Comparison of ENCODE assay signal across 8 cellular contexts in the genomic region with DNA sequence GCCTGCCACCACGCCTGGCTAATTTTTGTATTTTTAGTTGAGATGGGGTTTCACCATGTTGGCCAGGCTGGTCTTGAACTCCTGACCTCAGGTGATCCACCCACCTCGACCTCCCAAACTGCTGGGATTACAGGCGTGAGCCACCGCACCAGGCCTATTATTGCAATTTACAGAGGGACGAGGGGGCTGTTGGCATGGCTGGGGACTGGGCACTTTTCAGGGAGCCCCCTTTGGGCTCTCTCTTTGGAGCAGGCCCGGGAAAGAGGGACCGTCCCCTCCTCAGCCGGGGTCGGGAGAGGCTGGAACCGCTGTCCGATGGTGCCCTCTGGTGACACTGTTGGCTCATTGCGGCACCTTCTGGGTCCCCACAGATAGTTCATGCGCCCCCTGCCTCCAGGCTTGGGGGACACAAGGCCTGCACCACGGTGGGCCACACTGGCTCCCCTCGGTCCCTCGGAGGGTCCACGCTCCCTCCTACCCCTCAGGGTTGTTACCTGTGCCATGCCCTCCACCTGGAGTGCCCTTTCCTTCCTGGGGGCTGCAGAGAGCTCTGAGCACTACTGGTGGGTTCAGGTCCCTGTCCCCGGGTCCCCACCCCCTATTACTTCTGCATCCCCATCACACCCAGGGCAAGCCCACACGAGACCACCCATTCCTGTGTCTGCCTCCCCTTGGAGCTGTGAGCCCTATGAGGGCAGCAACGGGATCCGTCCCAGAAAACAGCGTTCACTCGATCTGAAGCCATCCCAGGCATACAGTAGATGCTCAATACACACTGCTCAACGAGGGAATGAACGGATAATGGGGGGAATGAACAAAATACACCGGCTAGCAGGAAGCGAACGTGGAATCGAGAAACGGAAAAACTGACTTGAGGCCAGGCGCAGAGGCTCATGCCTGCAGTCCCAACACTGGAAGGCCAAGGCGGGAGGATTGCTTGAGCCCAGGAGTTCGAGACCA. TPM values are rescaled to one million over a fixed set of nuclear protein-coding genes. Genes with fewer than 3 reads are reported as not detected.
DNase-seq lines count a peak whose midpoint lies in the region; ATAC-seq and TF ChIP-seq lines count a peak whose summit lies in the region.

No MANE protein-coding gene starts in this region.

- H3K27ac ChIP-seq in SK-N-SH (ENCODE audit: low read depth in 2 of 2, low read length in 1 of 2) (no peak overlapping the region), heart left ventricle (peak overlapping the region in 2 of 12 donors; percentile 67 to 76), smooth muscle cell (ENCODE audit: low read depth) (no peak overlapping the region)

- H3K4me2 ChIP-seq in SK-N-SH (no peak overlapping the region), smooth muscle cell (no peak overlapping the region)

- 73% methylated on average over 17 of the region's 33 CpGs for WGBS in SK-N-SH (ENCODE audit: low lambda C conversion rate)
- WGBS in heart left ventricle, 4 donors, result 47 to 52% (median 50%) methylated on average over 30 to 33 of the region's 33 CpGs
- 58% methylated on average over 30 of the region's 33 CpGs for WGBS in smooth muscle cell (ENCODE audit: low lambda C conversion rate)

- TF ChIP-seq CTCF in Caco-2 (IDR thresholded peaks at IDR 0.05; ENCODE audit: insufficient read depth in 1 of 2, low read depth in 1 of 2, low read length in 1 of 2, severe bottlenecking in 1 of 2, unreplicated experiment in 1 of 2) (peak; percentile 91 to 92), SK-N-SH (IDR thresholded peaks at IDR 0.05) (peak; percentile 77), heart left ventricle (IDR thresholded peaks at IDR 0.05) (peak; percentile 65 to 87 (median 77)), smooth muscle cell (IDR thresholded peaks at IDR 0.05; ENCODE audit: borderline replicate concordance, insufficient read depth, poor library complexity, severe bottlenecking) (peak; percentile 65)

- BruUV-seq in Caco-2 (replicated peaks; lab: Mats Ljungman, UMichigan), result no TSS peak

- DNase-seq in Caco-2 (peak; percentile 69 to 84), HUDEP-2 (lab: John Stamatoyannopoulos, UW; ENCODE audit: unreplicated experiment in 76 of 76) (peak in 50 of 76 experiments; percentile 9 to 65 (median 40)), SK-N-SH (peak; percentile 90), heart left ventricle (peak; percentile 55 to 79 (median 65)), smooth muscle cell (lab: John Stamatoyannopoulos, UW; ENCODE audit: unreplicated experiment) (peak; percentile 15), HK-2 (ENCODE audit: unreplicated experiment) (no peak)
- DNase-seq in activated gamma-delta T cell treated with anti-CD3 and anti-CD28 coated beads, Interleukin-2, amount 50 U/mL, for 16 hours (ENCODE audit: low read depth), result peak; percentile 47

- H3K9me2 ChIP-seq in SK-N-SH, result no peaks in the 10 kb centered on the region

- intact Hi-C loops in Caco-2 (cut with micrococcal nuclease; ENCODE audit: unreplicated experiment), result loop anchor here (1.0 to 5.0 kb wide), 2 partner anchors 72 to 237 kb away; no protein-coding TSS in a partner anchor
- intact Hi-C loops in heart left ventricle (cut with DNase I), result loop anchor here in 6 of 10 donors (1.0 to 5.0 kb wide), 2 partner anchors 72 kb away; no protein-coding TSS in a partner anchor

- no peaks in the 10 kb centered on the region for H3K36me3 ChIP-seq in Caco-2 (ENCODE audit: control insufficient read depth, insufficient read depth, low read length)
- H3K36me3 ChIP-seq in SK-N-SH (replicated peaks in 1 of 2; ENCODE audit: control insufficient read depth in 1 of 2, insufficient read depth in 2 of 2, low read length in 1 of 2), result no peaks in the 10 kb centered on the region
- peaks cover 0 to 3% (median 0%) of the 10 kb centered on the region in 9 donors for H3K36me3 ChIP-seq in heart left ventricle
- no peaks in the 10 kb centered on the region for H3K36me3 ChIP-seq in smooth muscle cell (ENCODE audit: low read depth)

- H3K4me1 ChIP-seq in Caco-2 (peaks cover 6% of the 10 kb centered on the region; the same call in 1 of the 2 replicates), SK-N-SH (ENCODE audit: control insufficient read depth in 1 of 2, insufficient read depth in 2 of 2, low read depth in 1 of 2, low read length in 1 of 2) (no peaks in the 10 kb centered on the region), heart left ventricle (peaks cover 0 to 34% (median 11%) of the 10 kb centered on the region in 12 donors), smooth muscle cell (ENCODE audit: low read depth) (no peaks in the 10 kb centered on the region)

- no peaks in the 10 kb centered on the region for H3K9me3 Mint-ChIP-seq in Caco-2 (ENCODE audit: unreplicated experiment)

- peak in 3 of 4 donors; percentile 59 to 68 (median 68) for ATAC-seq in heart left ventricle
- ATAC-seq in GM19395 (IDR thresholded peaks at IDR 0.05; ENCODE audit: unreplicated experiment), result no peak

- H4K20me1 ChIP-seq in SK-N-SH (ENCODE audit: insufficient read depth) (no peaks in the 10 kb centered on the region), smooth muscle cell (ENCODE audit: low read depth) (no peaks in the 10 kb centered on the region)

- CTCF ChIA-PET in Caco-2 (lab: Charles Lee) (interaction anchor here (1.2 to 1.9 kb wide), 2 partner anchors 13 to 233 kb away, joined by 3 to 7 read pairs; a partner anchor contains a TSS), SK-N-SH (lab: Yijun Ruan, JAX) (interaction anchor here (0.6 to 13.0 kb wide), 21 partner anchors 10 to 758 kb away, joined by 3 to 409 read pairs (median 4); a partner anchor contains a TSS)

- POLR2A ChIA-PET in Caco-2 (lab: Charles Lee), result no interaction called here
- POLR2A ChIA-PET in SK-N-SH (lab: Yijun Ruan, JAX), result no interaction called here

- H3K27ac Mint-ChIP-seq in Caco-2 (ENCODE audit: unreplicated experiment), result no peak overlapping the region

- TF ChIP-seq RAD21 in SK-N-SH (IDR thresholded peaks at IDR 0.05; ENCODE audit: low read length), result peak; percentile 82

- no peak for TF ChIP-seq POLR2A in heart left ventricle (IDR thresholded peaks at IDR 0.05)

- no peaks in the 10 kb centered on the region for H3K36me3 Mint-ChIP-seq in Caco-2 (ENCODE audit: insufficient read depth, unreplicated experiment)

- peak overlapping the region; percentile 56; the same call in 1 of the 2 replicates for H2AFZ ChIP-seq in SK-N-SH (ENCODE audit: low read depth)
- no peak overlapping the region for H2AFZ ChIP-seq in smooth muscle cell (ENCODE audit: low read depth)

- no peak overlapping the region for H3K4me3 Mint-ChIP-seq in Caco-2 (ENCODE audit: unreplicated experiment)

- H3K4me3 ChIP-seq in Caco-2 (ENCODE audit: low read depth, low read length), result no peak overlapping the region
- peak overlapping the region in 1 of 2 experiments; percentile 23; a peak in 1 of 4 replicates for H3K4me3 ChIP-seq in SK-N-SH (ENCODE audit: low read depth in 2 of 2, low read length in 1 of 2)
- H3K4me3 ChIP-seq in heart left ventricle, result no peak overlapping the region
- H3K4me3 ChIP-seq in smooth muscle cell, result no peak overlapping the region

- no peaks in the 10 kb centered on the region for H3K79me2 ChIP-seq in SK-N-SH (ENCODE audit: insufficient read depth)
- H3K79me2 ChIP-seq in smooth muscle cell (ENCODE audit: low read depth), result no peaks in the 10 kb centered on the region

- no peaks in the 10 kb centered on the region for H3K27me3 Mint-ChIP-seq in Caco-2 (ENCODE audit: insufficient read depth, unreplicated experiment)

- no peaks in the 10 kb centered on the region for H3K27me3 ChIP-seq in Caco-2 (replicated peaks; ENCODE audit: control insufficient read depth, insufficient read depth, low read length)
- no peaks in the 10 kb centered on the region for H3K27me3 ChIP-seq in SK-N-SH (ENCODE audit: insufficient read depth)
- no peaks in the 10 kb centered on the region for H3K27me3 ChIP-seq in heart left ventricle
- H3K27me3 ChIP-seq in smooth muscle cell (ENCODE audit: low read depth), result no peaks in the 10 kb centered on the region

- peaks cover 3% of the 10 kb centered on the region for H3F3A ChIP-seq in SK-N-SH (replicated peaks; ENCODE audit: insufficient read depth)
- no peaks in the 10 kb centered on the region for H3F3A ChIP-seq in smooth muscle cell (ENCODE audit: low read depth)

- H3K9me3 ChIP-seq in Caco-2 (no peaks in the 10 kb centered on the region), SK-N-SH (no peaks in the 10 kb centered on the region), heart left ventricle (no peaks in the 10 kb centered on the region), smooth muscle cell (replicated peaks; ENCODE audit: low read depth) (no peaks in the 10 kb centered on the region)

- H3K9ac ChIP-seq in SK-N-SH, result no peak overlapping the region
- H3K9ac ChIP-seq in smooth muscle cell (ENCODE audit: low read depth), result no peak overlapping the region

- TF ChIP-seq EP300 in SK-N-SH (IDR thresholded peaks at IDR 0.05; ENCODE audit: borderline replicate concordance in 1 of 2, low read depth in 1 of 2, low read length in 1 of 2), result no peak

- no peaks in the 10 kb centered on the region for H3K4me1 Mint-ChIP-seq in Caco-2 (ENCODE audit: low read depth, unreplicated experiment)

TF ChIP-seq in SK-N-SH, 30 proteins besides CTCF, POLR2A, EP300 and RAD21:
- peak; percentile 14 for TF ChIP-seq CHD2 (IDR thresholded peaks at IDR 0.05; ENCODE audit: low read length, partially characterized antibody)
- no peak for TF ChIP-seq SIN3A (IDR thresholded peaks at IDR 0.05; ENCODE audit: borderline replicate concordance, low read depth, low read length)
- TF ChIP-seq SMC3 (IDR thresholded peaks at IDR 0.05; ENCODE audit: low read depth, low read length), result peak; percentile 71

RNA-seq across cellular contexts. Expression of a gene that starts 12.5 kb away (rescaled TPM):
- total RNA-seq in Caco-2 (2022) (12.9 and 13.4 TPM in 2 replicates), heart left ventricle (10 to 100 TPM; 30.7 to 94.0 (median 41.8) TPM), smooth muscle cell (6.8 and 7.1 TPM in 2 replicates)
- polyA plus RNA-seq in SK-N-SH (2012; rRNA removed) (4.8 and 5.0 TPM in 2 replicates), heart left ventricle (10 to 100 TPM; 28.4 to 28.5 TPM), smooth muscle cell (1.5 and 1.6 TPM in 2 replicates)
- polyA plus RNA-seq in SK-N-SH (2012; cell fraction: cytosol; rRNA removed), result 2.8 and 4.0 TPM in 2 replicates
- 3.5 and 3.7 TPM in 2 replicates for polyA plus RNA-seq in SK-N-SH (2012; cell fraction: nucleus; rRNA removed)

RNA-seq across cellular contexts. Expression of a gene that starts 27.5 kb away (rescaled TPM):
- 6.0 and 7.5 TPM in 2 replicates for total RNA-seq in Caco-2 (2022)
- 1.8 and 2.7 TPM in 2 replicates for polyA plus RNA-seq in SK-N-SH (2012; rRNA removed)
- 1.9 and 2.6 TPM in 2 replicates for polyA plus RNA-seq in SK-N-SH (2012; cell fraction: cytosol; rRNA removed)
- 2.1 and 3.7 TPM in 2 replicates for polyA plus RNA-seq in SK-N-SH (2012; cell fraction: nucleus; rRNA removed)
- 10 to 100 TPM in 1 of 9 donors, 1 to 10 TPM in 8; 3.7 to 13.6 (median 7.0) TPM for total RNA-seq in heart left ventricle
- 1 to 10 TPM; 4.0 to 8.6 TPM for polyA plus RNA-seq in heart left ventricle
- total RNA-seq in smooth muscle cell, result 3.5 and 4.6 TPM in 2 replicates
- polyA plus RNA-seq in smooth muscle cell, result 13.9 and 22.9 TPM in 2 replicates
